Comparison of ENCODE assay signal across 8 cellular contexts in the genomic region with DNA sequence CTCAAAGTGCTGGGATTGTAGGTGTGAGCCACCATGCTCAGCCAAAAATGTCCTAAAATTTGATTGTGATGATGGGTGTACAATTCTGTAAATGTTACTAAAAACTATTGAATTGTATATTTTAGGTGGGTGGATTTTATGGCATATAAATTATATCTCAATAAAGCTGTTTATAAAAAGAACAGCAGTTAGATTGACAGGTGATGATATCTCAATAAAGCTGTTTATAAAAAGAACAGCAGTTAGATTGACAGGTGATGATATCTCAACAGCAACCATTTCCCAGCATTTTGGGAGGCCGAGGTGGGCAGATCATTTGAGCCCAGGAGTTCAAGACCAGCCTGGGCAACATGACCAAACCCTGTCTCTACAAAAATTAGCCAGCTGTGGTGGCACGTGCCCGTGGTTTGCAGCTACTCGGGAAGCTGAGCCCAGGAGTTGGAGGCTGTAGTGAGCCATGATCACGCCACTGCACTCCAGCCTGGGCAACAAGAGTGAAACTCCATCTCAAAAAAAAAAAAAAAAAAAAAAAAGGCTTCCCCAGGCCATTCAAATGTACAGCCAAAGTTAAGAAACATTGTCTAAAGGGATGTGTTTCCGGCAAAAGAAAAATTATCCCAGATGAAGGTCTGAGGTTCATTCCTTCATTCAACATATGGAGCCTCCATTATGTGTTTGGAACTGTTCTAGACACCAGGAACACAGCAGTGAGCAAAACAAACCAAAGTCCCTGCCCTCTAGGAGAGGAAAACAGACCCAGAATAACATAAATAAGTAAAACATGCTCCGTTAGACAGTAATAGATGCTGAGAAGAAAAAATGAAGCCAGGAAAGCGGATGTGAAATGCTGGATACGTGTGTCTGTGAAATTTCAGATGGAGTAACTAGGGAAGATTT. TPM values are rescaled to one million over a fixed set of nuclear protein-coding genes. Genes with fewer than 3 reads are reported as not detected.
DNase-seq lines count a peak whose midpoint lies in the region; ATAC-seq and TF ChIP-seq lines count a peak whose summit lies in the region.

No MANE protein-coding gene starts in this region.

- CTCF ChIA-PET in T-cell (lab: Charles Lee), result interaction anchor here in 1 of 2 donors (1.4 to 1.8 kb wide), 4 partner anchors 32 to 137 kb away, joined by 3 to 9 read pairs (median 4); partner anchors contain the start of genes CSNK2A1 and TBC1D20

- peak overlapping the region; percentile 96 for H3K27ac Mint-ChIP-seq in T-helper 1 cell treated with Interleukin-12 subunit alpha and Interleukin-12 subunit beta and Interleukin-4 antibody, amounts not matched to agents 30 μg/mL and 1 μg/mL, for 36 hours
- peak overlapping the region; percentile 96 to 98 for H3K27ac Mint-ChIP-seq in T-cell
- peak overlapping the region; percentile 95 for H3K27ac Mint-ChIP-seq in glutamatergic neuron (ENCODE audit: unreplicated experiment)

- WGBS in smooth muscle cell (ENCODE audit: low lambda C conversion rate), result 87% methylated on average over 9 of the region's 9 CpGs

- no peaks in the 10 kb centered on the region for H3K27me3 ChIP-seq in smooth muscle cell (ENCODE audit: low read depth)

- no peaks in the 10 kb centered on the region for H3K36me3 ChIP-seq in smooth muscle cell (ENCODE audit: low read depth)

- H4K20me1 ChIP-seq in smooth muscle cell (ENCODE audit: low read depth), result peaks cover 6% of the 10 kb centered on the region

- POLR2A ChIA-PET in T-cell (lab: Charles Lee), result no interaction called here

- no peak overlapping the region for H3K9ac ChIP-seq in smooth muscle cell (ENCODE audit: low read depth)

- H3K79me2 ChIP-seq in smooth muscle cell (ENCODE audit: low read depth), result peaks cover 33% of the 10 kb centered on the region

- peak overlapping the region; percentile 92 for H3K4me3 Mint-ChIP-seq in T-helper 1 cell treated with Interleukin-12 subunit alpha and Interleukin-12 subunit beta and Interleukin-4 antibody, amounts not matched to agents 30 μg/mL and 1 μg/mL, for 36 hours
- H3K4me3 Mint-ChIP-seq in T-cell (peak overlapping the region; percentile 82 to 87 (median 86)), glutamatergic neuron (ENCODE audit: unreplicated experiment) (peak overlapping the region; percentile 91)

- H3K4me3 ChIP-seq in smooth muscle cell, result peak overlapping the region; percentile 100

- TF ChIP-seq CTCF in glutamatergic neuron (IDR thresholded peaks at IDR 0.05; ENCODE audit: partially characterized antibody, unreplicated experiment), result no peak
- no peak for TF ChIP-seq CTCF in smooth muscle cell (IDR thresholded peaks at IDR 0.05; ENCODE audit: borderline replicate concordance, insufficient read depth, poor library complexity, severe bottlenecking)

- peaks cover 23% of the 10 kb centered on the region for H3K36me3 Mint-ChIP-seq in T-helper 1 cell treated with Interleukin-12 subunit alpha and Interleukin-12 subunit beta and Interleukin-4 antibody, amounts not matched to agents 30 μg/mL and 1 μg/mL, for 36 hours (ENCODE audit: low read depth)
- H3K36me3 Mint-ChIP-seq in T-cell (peaks cover 5% of the 10 kb centered on the region), glutamatergic neuron (ENCODE audit: unreplicated experiment) (no peaks in the 10 kb centered on the region)

- H3K9me3 Mint-ChIP-seq in T-helper 1 cell treated with Interleukin-12 subunit alpha and Interleukin-12 subunit beta and Interleukin-4 antibody, amounts not matched to agents 30 μg/mL and 1 μg/mL, for 36 hours, result peaks cover 10% of the 10 kb centered on the region
- H3K9me3 Mint-ChIP-seq in T-cell (no peaks in the 10 kb centered on the region), glutamatergic neuron (ENCODE audit: unreplicated experiment) (peaks cover 11% of the 10 kb centered on the region)

- H3F3A ChIP-seq in smooth muscle cell (ENCODE audit: low read depth), result no peaks in the 10 kb centered on the region

- DNase-seq in T-helper 1 cell, result no peak
- DNase-seq in T-cell, result no peak
- no peak for DNase-seq in glutamatergic neuron
- DNase-seq in smooth muscle cell (lab: John Stamatoyannopoulos, UW; ENCODE audit: unreplicated experiment), result no peak
- DNase-seq in iPS-NIHi7 (ENCODE audit: extremely low spot score), result no peak

- no peak overlapping the region for H3K27ac ChIP-seq in smooth muscle cell (ENCODE audit: low read depth)

- peaks cover 51% of the 10 kb centered on the region for H3K4me1 Mint-ChIP-seq in T-helper 1 cell treated with Interleukin-12 subunit alpha and Interleukin-12 subunit beta and Interleukin-4 antibody, amounts not matched to agents 30 μg/mL and 1 μg/mL, for 36 hours (ENCODE audit: low read depth)
- H3K4me1 Mint-ChIP-seq in T-cell, result peaks cover 46 to 49% (median 48%) of the 10 kb centered on the region in 3 donors
- peaks cover 17% of the 10 kb centered on the region for H3K4me1 Mint-ChIP-seq in glutamatergic neuron (ENCODE audit: low read depth, unreplicated experiment)

- peak overlapping the region; percentile 97 for H3K4me2 ChIP-seq in smooth muscle cell

- no peak overlapping the region for H2AFZ ChIP-seq in smooth muscle cell (ENCODE audit: low read depth)

- no peak for ATAC-seq in T-cell (replicated peaks in 1 of 4)
- ATAC-seq in HG03342 (IDR thresholded peaks at IDR 0.05; ENCODE audit: unreplicated experiment), result no peak
- no peak for ATAC-seq in GM18505 (IDR thresholded peaks at IDR 0.05; ENCODE audit: unreplicated experiment)

- TF ChIP-seq POLR2A in GM18505 (IDR thresholded peaks at IDR 0.05; ENCODE audit: borderline replicate concordance, extremely low read depth, insufficient read depth, insufficient read length), result no peak

- H3K9me3 ChIP-seq in smooth muscle cell (replicated peaks; ENCODE audit: low read depth), result no peaks in the 10 kb centered on the region

- H3K4me1 ChIP-seq in smooth muscle cell (ENCODE audit: low read depth), result peaks cover 6% of the 10 kb centered on the region

- no peaks in the 10 kb centered on the region for H3K27me3 Mint-ChIP-seq in T-helper 1 cell treated with Interleukin-12 subunit alpha and Interleukin-12 subunit beta and Interleukin-4 antibody, amounts not matched to agents 30 μg/mL and 1 μg/mL, for 36 hours (ENCODE audit: low read depth)
- H3K27me3 Mint-ChIP-seq in T-cell (no peaks in the 10 kb centered on the region), glutamatergic neuron (ENCODE audit: unreplicated experiment) (peaks cover 14% of the 10 kb centered on the region)

RNA-seq across cellular contexts. Expression of gene RBCK1, which starts 1.7 kb away (rescaled TPM):
- total RNA-seq in T-cell (100 to 1,000 TPM in 3 of 5 donors, 10 to 100 TPM in 2; 87.0 to 110 (median 105) TPM), glutamatergic neuron (ENCODE audit: unreplicated experiment) (97.6 TPM), smooth muscle cell (43.0 and 49.2 TPM in 2 replicates)
- 53.9 and 62.4 TPM in 2 replicates for polyA plus RNA-seq in smooth muscle cell

RNA-seq across cellular contexts. Expression of gene TRIB3, which starts 25.9 kb away (rescaled TPM):
- total RNA-seq in T-cell (10 to 100 TPM in 3 of 5 donors, 1 to 10 TPM in 2; 3.2 to 19.2 (median 16.0) TPM), glutamatergic neuron (ENCODE audit: unreplicated experiment) (29.3 TPM), smooth muscle cell (18.6 and 21.2 TPM in 2 replicates)
- polyA plus RNA-seq in smooth muscle cell, result 25.7 TPM in 2 replicates

RNA-seq across cellular contexts. Expression of gene TBC1D20, which starts 55.9 kb away (rescaled TPM):
- 10 to 100 TPM; 28.9 to 42.7 (median 39.5) TPM for total RNA-seq in T-cell
- 39.6 TPM for total RNA-seq in glutamatergic neuron (ENCODE audit: unreplicated experiment)
- total RNA-seq in smooth muscle cell, result 37.9 and 41.9 TPM in 2 replicates
- polyA plus RNA-seq in smooth muscle cell, result 41.6 and 45.7 TPM in 2 replicates

RNA-seq across cellular contexts. Expression of gene NRSN2, which starts 59.5 kb away (rescaled TPM):
- total RNA-seq in T-cell (1 to 10 TPM in 4 of 5 donors, under 1 TPM in 1; 0.70 to 1.8 (median 1.3) TPM), glutamatergic neuron (ENCODE audit: unreplicated experiment) (89.3 TPM), smooth muscle cell (31.5 and 50.1 TPM in 2 replicates)
- polyA plus RNA-seq in smooth muscle cell, result 99.1 and 107 TPM in 2 replicates
